Comparison of ENCODE assay signal across 13 cellular contexts in the genomic region with DNA sequence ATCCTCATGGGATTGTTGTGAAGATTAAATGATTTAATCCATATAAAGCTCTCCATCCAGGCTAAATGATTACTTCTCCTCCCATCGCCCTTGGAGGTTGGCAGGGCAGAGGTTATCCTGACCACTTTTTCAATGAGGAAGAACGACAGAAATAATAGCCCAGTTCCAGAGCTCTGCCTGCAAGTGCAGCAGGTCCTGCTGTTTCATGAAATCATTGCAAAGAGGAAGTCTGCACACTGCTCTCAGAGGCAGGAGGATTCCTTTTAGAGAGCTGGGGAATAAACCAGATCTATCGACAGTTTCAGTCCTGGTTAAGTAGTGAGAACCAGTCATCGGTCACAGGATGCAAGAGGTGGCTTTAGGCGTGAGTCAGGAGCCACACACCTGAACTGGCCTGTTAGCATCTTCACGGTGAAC. TPM values are rescaled to one million over a fixed set of nuclear protein-coding genes. Genes with fewer than 3 reads are reported as not detected.
DNase-seq lines count a peak whose midpoint lies in the region; ATAC-seq and TF ChIP-seq lines count a peak whose summit lies in the region.
"Had no signal": no experiment of that assay in that cellular context is flagged by ENCODE, and none has a peak within 500 bp of the region (broad histone marks: within the 10 kb centered on the region; RNA-seq: fewer than 3 reads in every experiment).

No MANE protein-coding gene starts in this region.

- TF ChIP-seq CTCF in DOHH2 (IDR thresholded peaks at IDR 0.05; ENCODE audit: low read depth, low read length, poor library complexity, severe bottlenecking) (no peak), sigmoid colon (IDR thresholded peaks at IDR 0.05) (no peak)

- intact Hi-C loops in sigmoid colon (cut with DNase I), result loop anchor here (10.0 kb wide), 1 partner anchor 673 kb away; no protein-coding TSS in a partner anchor
- intact Hi-C loops in activated T-helper 2 cell treated with anti-CD3 and anti-CD28 coated beads, Interferon-gamma antibody, Interleukin-2, Interleukin-4, amounts not matched to agents 10 μg/mL and 5 μg/mL and 100 μg/mL, durations not matched to agents 14 hours and 24 hours and 36 hours (cut with micrococcal nuclease), result no loop called here

- peaks cover 2% of the 10 kb centered on the region for H3K36me3 Mint-ChIP-seq in IgD-negative memory B cell
- H3K36me3 Mint-ChIP-seq in activated T-helper 2 cell treated with anti-CD3 and anti-CD28 coated beads, Interferon-gamma antibody, Interleukin-2, Interleukin-4, amounts not matched to agents 10 μg/mL and 5 μg/mL and 100 μg/mL, durations not matched to agents 14 hours and 24 hours and 36 hours (ENCODE audit: low read depth), result no peaks in the 10 kb centered on the region
- H3K36me3 Mint-ChIP-seq: CD8-positive, alpha-beta memory T cell had no signal

- H3K4me3 ChIP-seq in DOHH2 (ENCODE audit: low read length) (no peak overlapping the region), sigmoid colon (no peak overlapping the region)

- peak; percentile 40 for ATAC-seq in GM21367 (IDR thresholded peaks at IDR 0.05; ENCODE audit: unreplicated experiment)

- no peaks in the 10 kb centered on the region for H3F3A ChIP-seq in DOHH2 (ENCODE audit: control insufficient read depth, insufficient read depth)

- H3K27me3 ChIP-seq in DOHH2 (ENCODE audit: control insufficient read depth, low read length) (no peaks in the 10 kb centered on the region), sigmoid colon (no peaks in the 10 kb centered on the region)

- no peaks in the 10 kb centered on the region for H3K36me3 ChIP-seq in DOHH2 (ENCODE audit: control insufficient read depth, low read length)
- H3K36me3 ChIP-seq in sigmoid colon, result no peaks in the 10 kb centered on the region

- H3K79me2 ChIP-seq in DOHH2 (ENCODE audit: control insufficient read depth, low read length), result no peaks in the 10 kb centered on the region

- no peaks in the 10 kb centered on the region for H3K9me2 ChIP-seq in DOHH2 (replicated peaks; ENCODE audit: control insufficient read depth, low read length)

- 43 to 69% methylated on average over 6 of the region's 6 CpGs for WGBS in sigmoid colon, 2 donors

- H3K9me3 ChIP-seq in DOHH2 (ENCODE audit: control insufficient read depth, insufficient read depth, low read length) (no peaks in the 10 kb centered on the region), sigmoid colon (no peaks in the 10 kb centered on the region)

- H3K27ac Mint-ChIP-seq in IgD-negative memory B cell, result peak overlapping the region; percentile 35 to 82 (median 40)
- H3K27ac Mint-ChIP-seq in activated T-helper 2 cell treated with anti-CD3 and anti-CD28 coated beads, Interferon-gamma antibody, Interleukin-2, Interleukin-4, amounts not matched to agents 10 μg/mL and 5 μg/mL and 100 μg/mL, durations not matched to agents 14 hours and 24 hours and 36 hours, result no peak overlapping the region
- H3K27ac Mint-ChIP-seq: activated CD4-positive, alpha-beta T cell treated with anti-CD3 and anti-CD28 coated beads, Interleukin-2, amount 10 ng/mL, durations not matched to agents 24 days and 14 days; CD8-positive, alpha-beta memory T cell had no signal

- TF ChIP-seq POLR2A in sigmoid colon (IDR thresholded peaks at IDR 0.05), result no peak

- H3K4me1 Mint-ChIP-seq in IgD-negative memory B cell, result peaks cover 27 to 34% (median 30%) of the 10 kb centered on the region in 3 donors
- peaks cover 9% of the 10 kb centered on the region for H3K4me1 Mint-ChIP-seq in activated T-helper 2 cell treated with anti-CD3 and anti-CD28 coated beads, Interferon-gamma antibody, Interleukin-2, Interleukin-4, amounts not matched to agents 10 μg/mL and 5 μg/mL and 100 μg/mL, durations not matched to agents 14 hours and 24 hours and 36 hours (ENCODE audit: low read depth)
- H3K4me1 Mint-ChIP-seq: activated CD4-positive, alpha-beta T cell treated with anti-CD3 and anti-CD28 coated beads, Interleukin-2, amount 10 ng/mL, durations not matched to agents 24 days and 14 days had no signal

- H3K4me1 ChIP-seq in DOHH2 (ENCODE audit: control insufficient read depth, low read length), result peaks cover 45% of the 10 kb centered on the region
- peaks cover 0 to 2% (median 2%) of the 10 kb centered on the region in 4 donors for H3K4me1 ChIP-seq in sigmoid colon

- peak overlapping the region in 3 of 4 donors; percentile 61 to 79 (median 64) for H3K4me3 Mint-ChIP-seq in IgD-negative memory B cell
- no peak overlapping the region for H3K4me3 Mint-ChIP-seq in activated T-helper 2 cell treated with anti-CD3 and anti-CD28 coated beads, Interferon-gamma antibody, Interleukin-2, Interleukin-4, amounts not matched to agents 10 μg/mL and 5 μg/mL and 100 μg/mL, durations not matched to agents 14 hours and 24 hours and 36 hours (ENCODE audit: low read depth)
- H3K4me3 Mint-ChIP-seq: activated CD4-positive, alpha-beta T cell treated with anti-CD3 and anti-CD28 coated beads, Interleukin-2, amount 10 ng/mL, durations not matched to agents 24 days and 14 days; CD8-positive, alpha-beta memory T cell had no signal

- peak overlapping the region; percentile 20 for H3K4me2 ChIP-seq in DOHH2 (ENCODE audit: low read length)

- H4K20me1 ChIP-seq in DOHH2 (ENCODE audit: control insufficient read depth, insufficient read depth, low read depth, low read length), result no peaks in the 10 kb centered on the region

- no peaks in the 10 kb centered on the region for H3K27me3 Mint-ChIP-seq in IgD-negative memory B cell
- H3K27me3 Mint-ChIP-seq in activated T-helper 2 cell treated with anti-CD3 and anti-CD28 coated beads, Interferon-gamma antibody, Interleukin-2, Interleukin-4, amounts not matched to agents 10 μg/mL and 5 μg/mL and 100 μg/mL, durations not matched to agents 14 hours and 24 hours and 36 hours (ENCODE audit: low read depth), result peaks cover 8% of the 10 kb centered on the region

- H3K27ac ChIP-seq in DOHH2 (ENCODE audit: low read depth, low read length) (no peak overlapping the region), sigmoid colon (peak overlapping the region in 1 of 4 donors; percentile 5)

- H3K9me3 Mint-ChIP-seq in IgD-negative memory B cell, result no peaks in the 10 kb centered on the region
- H3K9me3 Mint-ChIP-seq in activated T-helper 2 cell treated with anti-CD3 and anti-CD28 coated beads, Interferon-gamma antibody, Interleukin-2, Interleukin-4, amounts not matched to agents 10 μg/mL and 5 μg/mL and 100 μg/mL, durations not matched to agents 14 hours and 24 hours and 36 hours, result no peaks in the 10 kb centered on the region
- H3K9me3 Mint-ChIP-seq: activated CD4-positive, alpha-beta T cell treated with anti-CD3 and anti-CD28 coated beads, Interleukin-2, amount 10 ng/mL, durations not matched to agents 24 days and 14 days; CD8-positive, alpha-beta memory T cell had no signal

- no peak for TF ChIP-seq EP300 in sigmoid colon (IDR thresholded peaks at IDR 0.05)

- DNase-seq in globus pallidus (ENCODE audit: low spot score), result peak; percentile 46
- DNase-seq in NCI-H526 treated with DMSO at 0.1 percent for 48 hours (lab: John Stamatoyannopoulos, UW), result no peak
- no peak for DNase-seq in sigmoid colon
- no peak for DNase-seq in activated T-helper 2 cell treated with anti-CD3 and anti-CD28 coated beads, Interferon-gamma antibody, Interleukin-2, Interleukin-4, amounts not matched to agents 10 μg/mL and 5 μg/mL and 100 μg/mL, durations not matched to agents 14 hours and 24 hours and 36 hours (ENCODE audit: low spot score)
- DNase-seq in NCI-H510A treated with DMSO at 0.1 percent for 48 hours (lab: John Stamatoyannopoulos, UW), result no peak
- DNase-seq: activated CD4-positive, alpha-beta T cell treated with anti-CD3 and anti-CD28 coated beads, Interleukin-2, amount 10 ng/mL, durations not matched to agents 24 days and 14 days; CD8-positive, alpha-beta memory T cell; mesenchymal stem cell; NCI-H748 treated with DMSO at 0.1 percent for 48 hours; small intestine had no signal

RNA-seq across cellular contexts. Expression of gene CDH23, which starts 25.0 kb away (rescaled TPM):
- polyA plus RNA-seq in IgD-negative memory B cell (not detected), sigmoid colon (1 to 10 TPM; 1.5 to 2.1 (median 1.8) TPM)
- 1 to 10 TPM; 3.0 to 7.2 (median 3.7) TPM for total RNA-seq in sigmoid colon
- 0.44 and 0.55 TPM in 2 replicates for total RNA-seq in activated T-helper 2 cell treated with anti-CD3 and anti-CD28 coated beads, Interferon-gamma antibody, Interleukin-2, Interleukin-4, amounts not matched to agents 10 μg/mL and 5 μg/mL and 100 μg/mL, durations not matched to agents 14 hours and 24 hours and 36 hours

RNA-seq across cellular contexts. Expression of gene SLC29A3, which starts 52.7 kb away (rescaled TPM):
- polyA plus RNA-seq in IgD-negative memory B cell (9.0 TPM), sigmoid colon (1 to 10 TPM; 2.3 to 5.0 (median 3.6) TPM)
- total RNA-seq in sigmoid colon, result 1 to 10 TPM; 2.9 to 6.2 (median 4.7) TPM
- 7.2 and 7.3 TPM in 2 replicates for total RNA-seq in activated T-helper 2 cell treated with anti-CD3 and anti-CD28 coated beads, Interferon-gamma antibody, Interleukin-2, Interleukin-4, amounts not matched to agents 10 μg/mL and 5 μg/mL and 100 μg/mL, durations not matched to agents 14 hours and 24 hours and 36 hours
